1 cellular context compared by ENCODE assay signal in genomic region chr20:41664584-41664983, GRCh38.
TF ChIP-seq lines count a peak whose summit lies in the region.

No MANE protein-coding gene starts in this region.

TF ChIP-seq in K562, 482 proteins besides CTCF, POLR2A, EP300 and RAD21 (continued from another document and continues in another):
- TF ChIP-seq GTF2B (IDR thresholded peaks at IDR 0.05; ENCODE audit: extremely low read depth, insufficient read length) (no peak), NFXL1 (CRISPR knock-in tag; IDR thresholded peaks at IDR 0.05) (no peak), ZNF282 (CRISPR knock-in tag; IDR thresholded peaks at IDR 0.05) (no peak), THAP7 (CRISPR knock-in tag; IDR thresholded peaks at IDR 0.05) (no peak), RFX1 (IDR thresholded peaks at IDR 0.05) (no peak), CUX1 (CRISPR knock-in tag; IDR thresholded peaks at IDR 0.05) (no peak), HCFC1 (IDR thresholded peaks at IDR 0.05; ENCODE audit: low read depth, low read length) (peak; percentile 87), E2F8 (IDR thresholded peaks at IDR 0.05; ENCODE audit: low read depth, partially characterized antibody) (no peak), RBM34 (IDR thresholded peaks at IDR 0.05; ENCODE audit: borderline replicate concordance, insufficient read depth, low read length) (no peak), RAD51 (IDR thresholded peaks at IDR 0.05; ENCODE audit: borderline replicate concordance, low read depth) (peak; percentile 87), GTF2A2 (tag; IDR thresholded peaks at IDR 0.05) (no peak), BACH1 (tag; IDR thresholded peaks at IDR 0.05) (no peak), ZNF561 (CRISPR knock-in tag; conservative IDR thresholded peaks at IDR 0.05) (no peak), ASH1L (IDR thresholded peaks at IDR 0.05; ENCODE audit: borderline replicate concordance, low read depth, partially characterized antibody) (no peak), GTF2E2 (tag; IDR thresholded peaks at IDR 0.05) (no peak), AFF1 (IDR thresholded peaks at IDR 0.05; ENCODE audit: low read depth in 1 of 2, partially characterized antibody in 2 of 2) (peak in 1 of 2 experiments; percentile 79), MBD2 (IDR thresholded peaks at IDR 0.05; ENCODE audit: borderline replicate concordance, low read depth) (peak; percentile 61; the same call in 1 of the 2 replicates), NR1H2 (CRISPR knock-in tag; IDR thresholded peaks at IDR 0.05) (no peak), ZNF143 (CRISPR knock-in tag; IDR thresholded peaks at IDR 0.05) (peak; percentile 78), NRF1 (conservative IDR thresholded peaks at IDR 0.05 in 1 of 2, IDR thresholded peaks at IDR 0.05 in 1 of 2) (peak; percentile 27 to 45; a peak in 2 of 4 replicates), BMI1 (IDR thresholded peaks at IDR 0.05; ENCODE audit: low read length) (no peak), USF2 (CRISPR knock-in tag; IDR thresholded peaks at IDR 0.05) (peak; percentile 91), ATF7 (IDR thresholded peaks at IDR 0.05) (no peak), CHAMP1 (IDR thresholded peaks at IDR 0.05) (no peak), ZBTB2 (IDR thresholded peaks at IDR 0.05) (no peak), NFYB (IDR thresholded peaks at IDR 0.05; ENCODE audit: extremely low read depth, insufficient read length) (peak; percentile 100), CHD1 (IDR thresholded peaks at IDR 0.05; ENCODE audit: low read length) (no peak), CTBP1 (IDR thresholded peaks at IDR 0.05; ENCODE audit: borderline replicate concordance) (no peak), GTF3C2 (IDR thresholded peaks at IDR 0.05; ENCODE audit: borderline replicate concordance, extremely low read depth, insufficient read length) (no peak), PHF8 (IDR thresholded peaks at IDR 0.05; ENCODE audit: borderline replicate concordance, low read length) (no peak), SLC30A9 (CRISPR knock-in tag; IDR thresholded peaks at IDR 0.05) (no peak), SIX5 (IDR thresholded peaks at IDR 0.05; ENCODE audit: borderline replicate concordance in 1 of 2, insufficient read depth in 1 of 2, low read depth in 1 of 2, low read length in 2 of 2) (peak; percentile 69 to 75), ZBTB17 (CRISPR knock-in tag; IDR thresholded peaks at IDR 0.05) (no peak), POLR2AphosphoS2 (IDR thresholded peaks at IDR 0.05; ENCODE audit: low read length) (no peak), MED1 (CRISPR knock-in tag; IDR thresholded peaks at IDR 0.05; ENCODE audit: borderline replicate concordance) (no peak), KAT7 (CRISPR knock-in tag; IDR thresholded peaks at IDR 0.05; ENCODE audit: borderline replicate concordance) (no peak), ZKSCAN3 (CRISPR knock-in tag; IDR thresholded peaks at IDR 0.05) (no peak)
